In genomic region chr1:171610385-171610784, GRCh38 we compare ENCODE assay signal across 1 cellular context.
TF ChIP-seq lines count a peak whose summit lies in the region.

No MANE protein-coding gene starts in this region.

TF ChIP-seq in GM12878, 131 proteins besides CTCF, POLR2A, EP300 and RAD21 (continued from another document):
- peak; percentile 48; the same call in 1 of the 2 replicates for TF ChIP-seq EED (IDR thresholded peaks at IDR 0.05; ENCODE audit: low read depth)
- TF ChIP-seq BHLHE40 (IDR thresholded peaks at IDR 0.05; ENCODE audit: borderline replicate concordance in 1 of 2, low read depth in 2 of 2, low read length in 1 of 2) = no peak
- TF ChIP-seq IRF4 (IDR thresholded peaks at IDR 0.05; ENCODE audit: low read depth, low read length) = peak; percentile 52; the same call in 1 of the 2 replicates
- no peak for TF ChIP-seq SUPT20H (IDR thresholded peaks at IDR 0.05; ENCODE audit: borderline replicate concordance, control insufficient read depth, low read depth, low read length)
- TF ChIP-seq, protein P1, sequence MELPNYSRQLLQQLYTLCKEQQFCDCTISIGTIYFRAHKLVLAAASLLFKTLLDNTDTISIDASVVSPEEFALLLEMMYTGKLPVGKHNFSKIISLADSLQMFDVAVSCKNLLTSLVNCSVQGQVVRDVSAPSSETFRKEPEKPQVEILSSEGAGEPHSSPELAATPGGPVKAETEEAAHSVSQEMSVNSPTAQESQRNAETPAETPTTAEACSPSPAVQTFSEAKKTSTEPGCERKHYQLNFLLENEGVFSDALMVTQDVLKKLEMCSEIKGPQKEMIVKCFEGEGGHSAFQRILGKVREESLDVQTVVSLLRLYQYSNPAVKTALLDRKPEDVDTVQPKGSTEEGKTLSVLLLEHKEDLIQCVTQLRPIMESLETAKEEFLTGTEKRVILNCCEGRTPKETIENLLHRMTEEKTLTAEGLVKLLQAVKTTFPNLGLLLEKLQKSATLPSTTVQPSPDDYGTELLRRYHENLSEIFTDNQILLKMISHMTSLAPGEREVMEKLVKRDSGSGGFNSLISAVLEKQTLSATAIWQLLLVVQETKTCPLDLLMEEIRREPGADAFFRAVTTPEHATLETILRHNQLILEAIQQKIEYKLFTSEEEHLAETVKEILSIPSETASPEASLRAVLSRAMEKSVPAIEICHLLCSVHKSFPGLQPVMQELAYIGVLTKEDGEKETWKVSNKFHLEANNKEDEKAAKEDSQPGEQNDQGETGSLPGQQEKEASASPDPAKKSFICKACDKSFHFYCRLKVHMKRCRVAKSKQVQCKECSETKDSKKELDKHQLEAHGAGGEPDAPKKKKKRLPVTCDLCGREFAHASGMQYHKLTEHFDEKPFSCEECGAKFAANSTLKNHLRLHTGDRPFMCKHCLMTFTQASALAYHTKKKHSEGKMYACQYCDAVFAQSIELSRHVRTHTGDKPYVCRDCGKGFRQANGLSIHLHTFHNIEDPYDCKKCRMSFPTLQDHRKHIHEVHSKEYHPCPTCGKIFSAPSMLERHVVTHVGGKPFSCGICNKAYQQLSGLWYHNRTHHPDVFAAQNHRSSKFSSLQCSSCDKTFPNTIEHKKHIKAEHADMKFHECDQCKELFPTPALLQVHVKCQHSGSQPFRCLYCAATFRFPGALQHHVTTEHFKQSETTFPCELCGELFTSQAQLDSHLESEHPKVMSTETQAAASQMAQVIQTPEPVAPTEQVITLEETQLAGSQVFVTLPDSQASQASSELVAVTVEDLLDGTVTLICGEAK (IDR thresholded peaks at IDR 0.05; ENCODE audit: borderline replicate concordance) = peak; percentile 56; the same call in 1 of the 2 replicates
- TF ChIP-seq MTA2 (IDR thresholded peaks at IDR 0.05; ENCODE audit: low read depth) = peak; percentile 82
- peak; percentile 76; the same call in 1 of the 2 replicates for TF ChIP-seq DPF2 (IDR thresholded peaks at IDR 0.05)
- peak; percentile 83 for TF ChIP-seq IKZF1 (conservative IDR thresholded peaks at IDR 0.05)
- peak; percentile 65 for TF ChIP-seq BCL11A (IDR thresholded peaks at IDR 0.05; ENCODE audit: low read depth, low read length)
- no peak for TF ChIP-seq E2F4 (IDR thresholded peaks at IDR 0.05; ENCODE audit: low read depth, low read length)
